ENCODE assay signal across 8 cellular contexts in genomic region chr15:99213187-99213811, GRCh38. TPM values are rescaled to one million over a fixed set of nuclear protein-coding genes. Genes with fewer than 3 reads are reported as not detected.
DNase-seq lines count a peak whose midpoint lies in the region; ATAC-seq lines count a peak whose summit lies in the region.

No MANE protein-coding gene starts in this region.

- H4K20me1 ChIP-seq in GM23248 (ENCODE audit: insufficient read depth): no peaks in the 10 kb centered on the region

- H3K4me2 ChIP-seq in GM23248 (ENCODE audit: unreplicated experiment): no peak overlapping the region

- H3K79me2 ChIP-seq in GM23248 (ENCODE audit: insufficient read depth): no peaks in the 10 kb centered on the region

- peaks cover 8% of the 10 kb centered on the region; the same call in 1 of the 2 replicates for H3F3A ChIP-seq in GM23248 (ENCODE audit: insufficient read depth)

- no peaks in the 10 kb centered on the region for H3K27me3 ChIP-seq in GM23248 (replicated peaks; ENCODE audit: insufficient read depth)

- H3K9me2 ChIP-seq in GM23248 (ENCODE audit: insufficient read depth): no peaks in the 10 kb centered on the region

- H3K4me1 ChIP-seq in GM23248 (ENCODE audit: insufficient read depth): no peaks in the 10 kb centered on the region

- no peak for ATAC-seq in HG03139 (IDR thresholded peaks at IDR 0.05; ENCODE audit: unreplicated experiment)

- peaks cover 9% of the 10 kb centered on the region; the same call in 1 of the 2 replicates for H3K36me3 ChIP-seq in GM23248 (ENCODE audit: low read depth)

- no peak overlapping the region for H3K4me3 ChIP-seq in GM23248
- no peak overlapping the region for H3K4me3 ChIP-seq in skeletal muscle cell (ENCODE audit: low read depth, low read length)

- in situ Hi-C loops in GM23248 (cut with MboI): loop anchor here (5.0 kb wide), 1 partner anchor 111 kb away; no protein-coding TSS in a partner anchor

- peak; percentile 67 for DNase-seq in Daoy (ENCODE audit: low read depth)
- DNase-seq in GM23248: peak; percentile 85
- DNase-seq in NAMALWA (ENCODE audit: low spot score): peak; percentile 73
- peak; percentile 2 for DNase-seq in T-helper 22 cell (ENCODE audit: low read depth)
- peak; percentile 85 for DNase-seq in astrocyte of the hippocampus (ENCODE audit: low read depth, low spot score)
- DNase-seq in hippocampal formation (lab: John Stamatoyannopoulos, UW): peak; percentile 57 to 79
- peak; percentile 18 for DNase-seq in skeletal muscle cell (ENCODE audit: low read depth)

- H2AFZ ChIP-seq in GM23248: no peak overlapping the region

- H3K27ac ChIP-seq in GM23248: no peak overlapping the region

- WGBS in GM23248 (ENCODE audit: low coverage in 1 of 2, low lambda C conversion rate in 2 of 2, missing lambda C conversion rate in 2 of 2), 2 experiments: 0 to 8% methylated on average over 1 of the region's 1 CpG

- H3K9me3 ChIP-seq in GM23248 (ENCODE audit: low read depth): no peaks in the 10 kb centered on the region

- no peak overlapping the region for H3K9ac ChIP-seq in GM23248

RNA-seq across cellular contexts. Expression of gene TTC23, which starts 36.1 kb away (rescaled TPM):
- 14.2 and 22.4 TPM in 2 replicates for total RNA-seq in Daoy (2014; rRNA removed; shearing (Covaris generic))
- 18.6 and 21.0 TPM in 2 replicates for total RNA-seq in GM23248 (2014; rRNA removed; shearing (Covaris generic))
- polyA plus RNA-seq in GM23248 (2016; fragmentation: Nextera tagmentation; extraction: Ambion mirVana): 10.0 and 10.8 TPM in 2 replicates

RNA-seq across cellular contexts. Expression of gene LRRC28, which starts 38.0 kb away (rescaled TPM):
- total RNA-seq in Daoy (2014; rRNA removed; shearing (Covaris generic)): 12.1 and 17.0 TPM in 2 replicates
- 15.8 and 30.8 TPM in 2 replicates for total RNA-seq in GM23248 (2014; rRNA removed; shearing (Covaris generic))
- 18.4 and 19.8 TPM in 2 replicates for polyA plus RNA-seq in GM23248 (2016; fragmentation: Nextera tagmentation; extraction: Ambion mirVana)

Comparison
In these comparisons a context has a peak if more than half of its experiments do, and no peak if none do; other contexts are left out.
1. DNase-seq: peak in every context shown above with its lines; median percentile 85 in GM23248; 85 in astrocyte of the hippocampus; 73 in NAMALWA; 68 in hippocampal formation; 67 in Daoy; 18 in skeletal muscle cell; 2 in T-helper 22 cell.